Comparison of ENCODE assay signal across 13 cellular contexts in the genomic region with DNA sequence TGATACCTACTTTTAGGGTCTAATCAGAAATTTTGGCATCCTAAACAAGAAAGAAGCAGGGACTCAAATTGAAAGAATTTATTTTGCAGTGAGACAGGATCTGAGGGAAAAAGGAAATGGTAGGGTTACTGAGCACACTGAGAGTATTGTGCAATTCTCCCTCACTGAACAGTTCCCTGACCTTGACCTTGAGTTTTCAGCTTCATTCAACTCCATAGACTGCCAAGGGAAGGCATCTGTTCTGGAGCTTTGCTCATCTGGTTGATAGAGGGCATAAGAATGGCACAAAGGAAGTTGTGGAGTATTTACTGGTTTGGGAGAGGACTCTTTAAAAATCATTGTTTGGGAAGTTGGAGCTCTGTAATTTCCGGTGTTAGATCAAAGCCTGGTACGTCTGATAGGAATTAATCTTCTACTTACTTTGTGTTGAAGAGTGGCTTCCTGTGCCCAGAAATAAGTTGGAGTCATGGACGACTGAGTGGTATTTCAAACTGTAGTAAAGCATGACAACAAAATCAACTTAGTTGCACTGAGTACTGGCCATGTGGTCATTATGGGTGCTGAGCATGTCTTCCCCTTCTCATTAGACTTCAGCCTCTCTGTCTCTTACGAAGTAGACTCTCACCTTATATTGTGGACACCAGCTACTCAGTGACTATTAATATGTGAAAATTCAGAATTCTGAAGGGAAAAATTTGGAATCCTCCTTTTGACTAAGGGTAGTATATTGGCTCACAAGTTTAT. TPM values are rescaled to one million over a fixed set of nuclear protein-coding genes. Genes with fewer than 3 reads are reported as not detected.
A peak's percentile ranks its signal among the peaks of the same experiment; 100 is the strongest.
DNase-seq lines count a peak whose midpoint lies in the region; ATAC-seq, FAIRE-seq and TF ChIP-seq lines count a peak whose summit lies in the region.
"Had no signal": no experiment of that assay in that cellular context is flagged by ENCODE, and none has a peak within 500 bp of the region (broad histone marks: within the 10 kb centered on the region; RNA-seq: fewer than 3 reads in every experiment).

No MANE protein-coding gene starts in this region.

- no peak overlapping the region for H3K4ac ChIP-seq in H1 (replicated peaks; ENCODE audit: insufficient read length, low read depth, low read length)

- no peak overlapping the region for H3K56ac ChIP-seq in H1 (replicated peaks; ENCODE audit: insufficient read length, low read depth, low read length)

- no peak overlapping the region for H3K9ac ChIP-seq in H1 (replicated peaks in 1 of 4; ENCODE audit: extremely low read depth in 1 of 4, low read depth in 3 of 4, low read length in 3 of 4)

- no peak overlapping the region for H2BK15ac ChIP-seq in H1 (ENCODE audit: low read length)

- H4K20me1 ChIP-seq in H1 (replicated peaks in 1 of 2; ENCODE audit: control insufficient read depth in 1 of 2, insufficient read depth in 2 of 2, low read length in 2 of 2) (no peaks in the 10 kb centered on the region), PC-9 (ENCODE audit: insufficient read depth) (no peaks in the 10 kb centered on the region)

- no peak for ATAC-seq in HG02610 (IDR thresholded peaks at IDR 0.05; ENCODE audit: unreplicated experiment)
- ATAC-seq in GM19351 (IDR thresholded peaks at IDR 0.05; ENCODE audit: unreplicated experiment), result no peak

- TF ChIP-seq RAD21 in H1 (IDR thresholded peaks at IDR 0.05 in 1 of 2, conservative IDR thresholded peaks at IDR 0.05 in 1 of 2; ENCODE audit: low read depth in 2 of 2, low read length in 2 of 2), result no peak

- no peaks in the 10 kb centered on the region for H3K9me2 ChIP-seq in PC-9 (ENCODE audit: insufficient read depth)

- no peak overlapping the region for H3K14ac ChIP-seq in H1 (ENCODE audit: insufficient read length)

- H3K4me1 ChIP-seq in ACC112 (ENCODE audit: control insufficient read depth, insufficient read depth, low read length, unreplicated experiment), result peaks cover 8% of the 10 kb centered on the region
- H3K4me1 ChIP-seq in H1 (replicated peaks in 1 of 4; ENCODE audit: control insufficient read depth in 3 of 4, insufficient read depth in 4 of 4, low read length in 3 of 4), result no peaks in the 10 kb centered on the region
- H3K4me1 ChIP-seq in PC-9 (replicated peaks; ENCODE audit: insufficient read depth), result no peaks in the 10 kb centered on the region
- H3K4me1 ChIP-seq: ascending aorta had no signal

- H3K18ac ChIP-seq in H1 (ENCODE audit: extremely low read depth, low read length), result no peak overlapping the region

- no peak overlapping the region for H2AK5ac ChIP-seq in H1 (ENCODE audit: low read depth, low read length)

- H2AFZ ChIP-seq in ACC112 (ENCODE audit: low read length, unreplicated experiment), result peak overlapping the region; percentile 35
- H2AFZ ChIP-seq in H1 (ENCODE audit: low read length), result no peak overlapping the region
- H2AFZ ChIP-seq in PC-9, result no peak overlapping the region

- no peak overlapping the region for H4K91ac ChIP-seq in H1 (replicated peaks; ENCODE audit: insufficient read length, low read length)

- H4K8ac ChIP-seq in H1 (ENCODE audit: extremely low read depth, insufficient read depth, low read length), result no peak overlapping the region

- no peak overlapping the region for H4K5ac ChIP-seq in H1 (ENCODE audit: insufficient read length, low read depth, low read length)

- no peak for TF ChIP-seq POLR2A in H1 (IDR thresholded peaks at IDR 0.05; ENCODE audit: control extremely low read depth in 1 of 2, low read depth in 2 of 2, low read length in 2 of 2)

- no peaks in the 10 kb centered on the region for H3K9me3 ChIP-seq in H1 (ENCODE audit: insufficient read depth in 2 of 2, low read depth in 1 of 2, low read length in 1 of 2)
- peaks cover 7% of the 10 kb centered on the region for H3K9me3 ChIP-seq in PC-9 (ENCODE audit: insufficient read depth, low read depth)

- H3K23me2 ChIP-seq in H1 (ENCODE audit: low read depth, low read length), result no peaks in the 10 kb centered on the region

- no peaks in the 10 kb centered on the region for H3K27me3 ChIP-seq in ACC112 (ENCODE audit: insufficient read depth, low read length)
- peaks cover 0 to 1% (median 0%) of the 10 kb centered on the region in 4 experiments; a peak in 1 of 7 replicates for H3K27me3 ChIP-seq in H1 (replicated peaks in 1 of 4; ENCODE audit: control insufficient read depth in 3 of 4, extremely low read depth in 1 of 4, insufficient read depth in 3 of 4, low read length in 3 of 4)
- H3K27me3 ChIP-seq in PC-9 (ENCODE audit: insufficient read depth, low read depth), result no peaks in the 10 kb centered on the region
- H3K27me3 ChIP-seq: ascending aorta had no signal

- no peak overlapping the region for H2BK20ac ChIP-seq in H1 (ENCODE audit: low read length)

- DNase-seq in M059J (ENCODE audit: low read depth), result peak; percentile 36
- no peak for DNase-seq in H1 (ENCODE audit: low read depth in 1 of 2, low spot score in 2 of 2)
- DNase-seq in medulla oblongata (ENCODE audit: extremely low spot score), result peak; percentile 21
- DNase-seq in T1000 (lab: John Stamatoyannopoulos, UW), result no peak
- no peak for DNase-seq in PC-9
- DNase-seq: activated T-cell treated with anti-CD3 and anti-CD28 coated beads, Interleukin-2, amount 50 U/mL, for 24 hours; NCI-H2107; nucleus accumbens; substantia nigra had no signal

- 89% methylated on average over 4 of the region's 4 CpGs; no CpG with 5 or more reads in 1 of the 2 experiments for WGBS in H1 (ENCODE audit: extremely low coverage in 1 of 2, insufficient coverage in 1 of 2, insufficient read length in 1 of 2, insufficient replicate concordance in 2 of 2, low coverage in 1 of 2, low lambda C conversion rate in 2 of 2, missing lambda C conversion rate in 1 of 2), 2 experiments

- peak overlapping the region; percentile 10; the same call in 1 of the 2 replicates for H3K27ac ChIP-seq in ACC112 (ENCODE audit: low read depth, low read length)
- no peak overlapping the region for H3K27ac ChIP-seq in H1 (ENCODE audit: low read depth, low read length)
- no peak overlapping the region for H3K27ac ChIP-seq in PC-9
- H3K27ac ChIP-seq: ascending aorta had no signal

- CTCF ChIA-PET in H1 (lab: Charles Lee; ENCODE audit: partially characterized antibody), result interaction anchor here (1.0 kb wide), 1 partner anchor 79 kb away, joined by 3 read pairs; no protein-coding TSS in a partner anchor
- CTCF ChIA-PET in PC-9 (lab: Charles Lee), result no interaction called here

- no peaks in the 10 kb centered on the region for H3K36me3 ChIP-seq in ACC112 (ENCODE audit: insufficient read depth, low read length)
- H3K36me3 ChIP-seq in H1 (ENCODE audit: control insufficient read depth in 2 of 4, insufficient read depth in 4 of 4, low read length in 3 of 4), result no peaks in the 10 kb centered on the region
- H3K36me3 ChIP-seq in PC-9 (ENCODE audit: low read depth), result no peaks in the 10 kb centered on the region
- H3K36me3 ChIP-seq: ascending aorta had no signal

- H3K23ac ChIP-seq in H1 (ENCODE audit: insufficient read length), result no peak overlapping the region

- FAIRE-seq in H1 (lab: Jason Lieb, UNC), result no peak

- H3K79me2 ChIP-seq in ACC112 (ENCODE audit: control insufficient read depth, insufficient read depth, low read length, unreplicated experiment) (no peaks in the 10 kb centered on the region), H1 (ENCODE audit: control insufficient read depth in 1 of 2, insufficient read depth in 2 of 2, low read length in 2 of 2) (no peaks in the 10 kb centered on the region), PC-9 (ENCODE audit: low read depth) (no peaks in the 10 kb centered on the region)

- H3K79me1 ChIP-seq in H1 (ENCODE audit: low read depth, low read length), result no peaks in the 10 kb centered on the region

- H2BK5ac ChIP-seq in H1 (ENCODE audit: low read depth, low read length), result no peak overlapping the region

- POLR2A ChIA-PET in H1 (lab: Charles Lee; ENCODE audit: partially characterized antibody) (no interaction called here), PC-9 (lab: Charles Lee; ENCODE audit: unreplicated experiment) (no interaction called here)

- intact Hi-C loops in PC-9 (cut with micrococcal nuclease; ENCODE audit: unreplicated experiment), result no loop called here

- no peak for TF ChIP-seq EP300 in H1 (IDR thresholded peaks at IDR 0.05; ENCODE audit: borderline replicate concordance in 1 of 2, low read depth in 2 of 2, low read length in 2 of 2)

- H2BK120ac ChIP-seq in H1 (replicated peaks; ENCODE audit: low read depth, low read length), result no peak overlapping the region

- H3K4me2 ChIP-seq in H1 (ENCODE audit: insufficient read depth in 1 of 2, low read depth in 2 of 2, low read length in 2 of 2) (no peak overlapping the region), PC-9 (no peak overlapping the region)

- H3K4me3 ChIP-seq in ACC112 (ENCODE audit: low read depth, low read length) (no peak overlapping the region), H1 (ENCODE audit: extremely low read depth in 1 of 4, insufficient read depth in 2 of 4, low read depth in 3 of 4, low read length in 4 of 4) (no peak overlapping the region), PC-9 (no peak overlapping the region)
- H3K4me3 ChIP-seq: ascending aorta had no signal

- no peak for TF ChIP-seq CTCF in H1 (IDR thresholded peaks at IDR 0.05; ENCODE audit: control extremely low read depth in 1 of 3, insufficient read depth in 1 of 3, low read depth in 1 of 3, low read length in 3 of 3)
- no peak for TF ChIP-seq CTCF in PC-9 (conservative IDR thresholded peaks at IDR 0.05)

- BruUV-seq in PC-9 (replicated peaks; lab: Mats Ljungman, UMichigan), result no TSS peak

- H2BK12ac ChIP-seq in H1 (ENCODE audit: low read depth, low read length), result no peak overlapping the region

- no peaks in the 10 kb centered on the region for H3F3A ChIP-seq in PC-9 (ENCODE audit: insufficient read depth, low read depth)

TF ChIP-seq in H1, 55 proteins besides CTCF, POLR2A, EP300 and RAD21:
- TF ChIP-seq MAFK (IDR thresholded peaks at IDR 0.05; ENCODE audit: low read depth, low read length), result no peak
- TF ChIP-seq CEBPB (IDR thresholded peaks at IDR 0.05; ENCODE audit: low read depth, low read length), result peak; percentile 81
TF ChIP-seq in H1: peak in this region for 1.

RNA-seq across cellular contexts. Expression of a gene that starts 40.8 kb away (rescaled TPM):
- total RNA-seq in M059J (2014; rRNA removed; shearing (Covaris generic)), result 1.5 and 1.8 TPM in 2 replicates
- total RNA-seq in H1 (2021; fragmentation: NEBNext Ultra II Directional; extraction: Animal tissue kit (Norgen Biotek cat#: 25700)), result 3.0 and 3.1 TPM in 2 replicates
- polyA plus RNA-seq in H1 (2011; rRNA removed), result 3.8 and 6.1 TPM in 2 replicates
- 5.1 TPM for polyA plus RNA-seq in H1 (2011; cell fraction: cytosol; rRNA removed)
- 2.1 TPM for polyA plus RNA-seq in H1 (2011; cell fraction: nucleus; rRNA removed)
- polyA plus RNA-seq in H1 (2012, experiment 1 of 2), result 3.2 to 4.5 TPM (median 4.2 TPM) in 4 replicates
- polyA plus RNA-seq in H1 (2012, experiment 2 of 2), result 0.88 TPM
- polyA plus RNA-seq in H1 (2013, experiment 1 of 2), result 5.5 TPM
- 6.6 TPM for polyA plus RNA-seq in H1 (2013, experiment 2 of 2)
- polyA minus RNA-seq in H1 (2011; rRNA and poly(A)+ RNA removed), result 6.7 and 10.5 TPM in 2 replicates
- polyA minus RNA-seq in H1 (2011; cell fraction: cytosol; rRNA and poly(A)+ RNA removed), result 2.1 TPM
- 6.9 TPM for polyA minus RNA-seq in H1 (2011; cell fraction: nucleus; rRNA and poly(A)+ RNA removed)
- 25.9 and 27.1 TPM in 2 replicates for total RNA-seq in PC-9 (2021)

Comparison
In these comparisons a context has a peak if more than half of its experiments do, and no peak if none do; other contexts are left out.
1. DNase-seq: peak in M059J (single experiment) and medulla oblongata (single experiment); none in H1 (0 of 2), T1000 (single experiment) and PC-9 (0 of 2).